Comparison of ENCODE assay signal across 1 cellular context in genomic region chr1:213050745-213051126, GRCh38.
A peak's percentile ranks its signal among the peaks of the same experiment; 100 is the strongest.
TF ChIP-seq lines count a peak whose summit lies in the region.

No MANE protein-coding gene starts in this region.

TF ChIP-seq in HepG2, 621 proteins besides CTCF, POLR2A, EP300 and RAD21:
- TF ChIP-seq BRD4 (CRISPR knock-in tag; IDR thresholded peaks at IDR 0.05) (0 out of 2 replicates have a peak, but pooled peaks have one; percentile 58), PHF8 (CRISPR knock-in tag; IDR thresholded peaks at IDR 0.05) (peak; percentile 81; the same call in 1 of the 2 replicates), ZNF770 (CRISPR knock-in tag; IDR thresholded peaks at IDR 0.05) (peak; percentile 80; the same call in 1 of the 2 replicates), RNF2 (conservative IDR thresholded peaks at IDR 0.05; ENCODE audit: low read depth) (peak; percentile 61; the same call in 1 of the 2 replicates), ZNF367 (CRISPR knock-in tag; IDR thresholded peaks at IDR 0.05; ENCODE audit: borderline replicate concordance) (no peak), ZNF263 (CRISPR knock-in tag; IDR thresholded peaks at IDR 0.05) (peak; percentile 96), ZNF607 (CRISPR knock-in tag; IDR thresholded peaks at IDR 0.05; ENCODE audit: borderline replicate concordance) (0 out of 2 replicates have a peak, but pooled peaks have one; percentile 32), ZNF335 (CRISPR knock-in tag; IDR thresholded peaks at IDR 0.05) (no peak), RFX3 (CRISPR knock-in tag; IDR thresholded peaks at IDR 0.05) (no peak), PITX1 (CRISPR knock-in tag; IDR thresholded peaks at IDR 0.05) (0 out of 2 replicates have a peak, but pooled peaks have one; percentile 1), ZNF879 (CRISPR knock-in tag; IDR thresholded peaks at IDR 0.05) (0 out of 2 replicates have a peak, but pooled peaks have one; percentile 13), ZFP41 (CRISPR knock-in tag; IDR thresholded peaks at IDR 0.05; ENCODE audit: borderline replicate concordance) (peak; percentile 88; the same call in 1 of the 2 replicates), ZNF784 (CRISPR knock-in tag; IDR thresholded peaks at IDR 0.05; ENCODE audit: borderline replicate concordance) (no peak), GTF3A (CRISPR knock-in tag; conservative IDR thresholded peaks at IDR 0.05) (no peak), NFYC (CRISPR knock-in tag; IDR thresholded peaks at IDR 0.05) (0 out of 2 replicates have a peak, but pooled peaks have one; percentile 13), AFF4 (CRISPR knock-in tag; IDR thresholded peaks at IDR 0.05) (no peak), SMYD3 (CRISPR knock-in tag; IDR thresholded peaks at IDR 0.05) (no peak), CEBPZ (IDR thresholded peaks at IDR 0.05; ENCODE audit: low read length) (no peak), DPF2 (CRISPR knock-in tag; IDR thresholded peaks at IDR 0.05; ENCODE audit: borderline replicate concordance, low read depth) (no peak), HMG20A (CRISPR knock-in tag; IDR thresholded peaks at IDR 0.05; ENCODE audit: borderline replicate concordance) (no peak), FOSL1 (CRISPR knock-in tag; IDR thresholded peaks at IDR 0.05; ENCODE audit: borderline replicate concordance) (no peak), ZBTB46 (CRISPR knock-in tag; IDR thresholded peaks at IDR 0.05; ENCODE audit: borderline replicate concordance) (no peak)
